34 cellular contexts compared by ENCODE assay signal in the genomic region with DNA sequence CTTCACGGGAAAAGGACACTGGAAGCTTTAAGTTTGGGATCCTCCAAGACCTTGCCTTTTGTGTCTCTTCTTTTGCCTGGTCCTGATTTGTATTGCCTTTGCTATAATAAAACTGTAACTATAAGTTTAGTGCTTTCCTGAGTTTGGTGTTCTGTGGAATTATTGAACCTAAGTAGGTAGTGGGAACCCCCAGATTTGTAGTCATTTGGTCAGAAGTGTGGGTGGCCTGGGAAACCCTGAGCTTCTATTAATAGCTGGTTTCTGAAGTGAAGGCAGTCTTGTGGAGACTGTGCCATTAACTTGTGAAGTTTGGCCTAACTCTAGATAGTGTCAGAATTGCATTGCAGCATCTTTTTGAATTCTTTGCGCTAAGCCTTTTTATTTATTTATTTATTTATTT. TPM values are rescaled to one million over a fixed set of nuclear protein-coding genes. Genes with fewer than 3 reads are reported as not detected.
"Had no signal": no experiment of that assay in that cellular context is flagged by ENCODE, and none has a peak within 500 bp of the region (broad histone marks: within the 10 kb centered on the region; RNA-seq: fewer than 3 reads in every experiment).

No MANE protein-coding gene starts in this region.

- H3K4me1 ChIP-seq: ascending aorta had no signal

- H3K4me3 Mint-ChIP-seq: activated B cell treated with CpG ODN at 0.5 μM for 24 hours; activated CD4-positive, alpha-beta memory T cell treated with anti-CD3 and anti-CD28 coated beads for 36 hours; activated CD8-positive, alpha-beta memory T cell treated with anti-CD3 and anti-CD28 coated beads, Interleukin-2, amount 10 ng/mL, durations not matched to agents 7 days and 5 days; activated naive CD4-positive, alpha-beta T cell treated with anti-CD3 and anti-CD28 coated beads, Interleukin-2, amount 10 ng/mL, durations not matched to agents 7 days and 5 days; activated naive CD8-positive, alpha-beta T cell; central memory CD8-positive, alpha-beta T cell had no signal

- H3K27me3 ChIP-seq: ascending aorta had no signal

- ATAC-seq: activated CD8-positive, alpha-beta memory T cell treated with anti-CD3 and anti-CD28 coated beads, Interleukin-2, amount 10 ng/mL, durations not matched to agents 7 days and 5 days had no signal

- H3K4me3 ChIP-seq: ascending aorta, cardiac muscle cell had no signal

- H3K4me1 Mint-ChIP-seq: activated CD8-positive, alpha-beta memory T cell treated with anti-CD3 and anti-CD28 coated beads, Interleukin-2, amount 10 ng/mL, durations not matched to agents 7 days and 5 days; activated naive CD4-positive, alpha-beta T cell treated with anti-CD3 and anti-CD28 coated beads, Interleukin-2, amount 10 ng/mL, durations not matched to agents 7 days and 5 days; central memory CD8-positive, alpha-beta T cell had no signal

- H3K9me3 Mint-ChIP-seq: central memory CD8-positive, alpha-beta T cell had no signal

- DNase-seq: activated B cell treated with CpG ODN at 0.5 μM for 24 hours; activated CD4-positive, alpha-beta memory T cell treated with anti-CD3 and anti-CD28 coated beads for 36 hours; activated CD4-positive, alpha-beta T cell treated with anti-CD3 and anti-CD28 coated beads for 4 hours; activated CD4-positive, alpha-beta T cell treated with anti-CD3 and anti-CD28 coated beads, Interleukin-2, amount 50 U/mL, for 1 hour; activated CD4-positive, CD25-positive, alpha-beta regulatory T cell treated with anti-CD3 and anti-CD28 coated beads, Interleukin-2, amount 50 U/mL, for 72 hours; activated CD8-positive, alpha-beta memory T cell treated with anti-CD3 and anti-CD28 coated beads for 24 hours; activated CD8-positive, alpha-beta memory T cell treated with anti-CD3 and anti-CD28 coated beads, Interleukin-2, amount 10 ng/mL, durations not matched to agents 7 days and 5 days; activated CD8-positive, alpha-beta memory T cell treated with anti-CD3 and anti-CD28 coated beads, Interleukin-2, amount 50 U/mL, for 48 hours; activated effector memory CD4-positive, alpha-beta T cell treated with Interleukin-2 at 50 U/mL for 16 hours; activated naive CD4-positive, alpha-beta T cell treated with anti-CD3 and anti-CD28 coated beads, Interleukin-2, amount 10 ng/mL, durations not matched to agents 7 days and 5 days; activated T-cell treated with anti-CD3 and anti-CD28 coated beads, Interleukin-2, amount 50 U/mL, for 48 hours; amygdala; MM.1S; MV-4-11; NCI-H1092; NCI-H146; NCI-H187; NCI-H2029 treated with DMSO at 0.1 percent for 48 hours; NCI-H2107; NCI-H2171; NCI-H510A; NCI-H526; NCI-H748 treated with DMSO at 0.1 percent for 48 hours; OCI-M1; Right ventricle myocardium superior; SW 1271; T-helper 1 cell; T-helper 2 cell; T-helper 9 cell had no signal

- H3K36me3 ChIP-seq: ascending aorta, cardiac muscle cell had no signal

- H3K27ac ChIP-seq: ascending aorta, cardiac muscle cell, VCaP had no signal

- H3K27ac Mint-ChIP-seq: activated B cell treated with CpG ODN at 0.5 μM for 24 hours; activated CD4-positive, alpha-beta memory T cell treated with anti-CD3 and anti-CD28 coated beads for 36 hours; activated CD8-positive, alpha-beta memory T cell treated with anti-CD3 and anti-CD28 coated beads, Interleukin-2, amount 10 ng/mL, durations not matched to agents 7 days and 5 days; activated naive CD4-positive, alpha-beta T cell treated with anti-CD3 and anti-CD28 coated beads, Interleukin-2, amount 10 ng/mL, durations not matched to agents 7 days and 5 days; activated naive CD8-positive, alpha-beta T cell had no signal

RNA-seq across cellular contexts. Expression of gene MFSD2A, which starts 46.4 kb away (rescaled TPM):
- total RNA-seq: cardiac muscle cell had no signal
